Comparison of ENCODE assay signal across 9 cellular contexts in the genomic region with DNA sequence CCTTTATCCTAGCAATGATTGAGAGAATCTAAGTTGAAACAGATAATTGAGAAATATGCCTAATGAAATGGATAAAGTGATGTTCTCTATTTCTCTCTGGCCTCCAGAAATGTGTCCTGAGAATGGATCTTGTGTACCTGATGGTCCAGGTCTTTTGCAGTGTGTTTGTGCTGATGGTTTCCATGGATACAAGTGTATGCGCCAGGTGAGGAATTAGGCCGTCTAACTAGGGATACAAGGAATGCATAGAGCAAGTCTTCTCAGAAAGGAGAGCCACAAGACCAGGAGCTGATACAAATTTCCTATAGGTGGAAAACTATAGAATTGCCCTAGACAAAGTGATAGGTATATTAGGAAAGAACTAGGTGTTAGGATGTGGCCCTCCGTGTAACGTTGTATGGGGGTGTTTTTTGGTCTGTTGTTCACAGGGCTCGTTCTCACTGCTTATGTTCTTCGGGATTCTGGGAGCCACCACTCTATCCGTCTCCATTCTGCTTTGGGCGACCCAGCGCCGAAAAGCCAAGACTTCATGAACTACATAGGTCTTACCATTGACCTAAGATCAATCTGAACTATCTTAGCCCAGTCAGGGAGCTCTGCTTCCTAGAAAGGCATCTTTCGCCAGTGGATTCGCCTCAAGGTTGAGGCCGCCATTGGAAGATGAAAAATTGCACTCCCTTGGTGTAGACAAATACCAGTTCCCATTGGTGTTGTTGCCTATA. TPM values are rescaled to one million over a fixed set of nuclear protein-coding genes. Genes with fewer than 3 reads are reported as not detected.
DNase-seq lines count a peak whose midpoint lies in the region; ATAC-seq and TF ChIP-seq lines count a peak whose summit lies in the region.
"Had no signal": no experiment of that assay in that cellular context is flagged by ENCODE, and none has a peak within 500 bp of the region (broad histone marks: within the 10 kb centered on the region; RNA-seq: fewer than 3 reads in every experiment).

No MANE protein-coding gene starts in this region.

- in situ Hi-C loops in transverse colon (cut with MboI; ENCODE audit: low pct_ligation_motif_present in 1 of 4, low pct_unique_long_range_greater_than_20kb in 1 of 4, low sequenced_read_pairs in 3 of 4): loop anchor here in 1 of 4 donors (25.0 kb wide), 1 partner anchor 104 kb away; the partner anchor contains the start of genes ABHD1 and CGREF1

- H3K9me3 ChIP-seq in adrenal gland (replicated peaks in 1 of 3): no peaks in the 10 kb centered on the region
- H3K9me3 ChIP-seq in transverse colon: no peaks in the 10 kb centered on the region

- H3K27ac ChIP-seq in adrenal gland (peak overlapping the region in 2 of 5 donors; percentile 29 to 54), transverse colon (peak overlapping the region; percentile 70 to 81 (median 78))

- intact Hi-C loops in adrenal gland (cut with DNase I) (no loop called here), lower leg skin (cut with DNase I; ENCODE audit: low total_unique reads) (no loop called here), transverse colon (cut with DNase I; ENCODE audit: low total_unique reads) (loop anchor here (10.0 kb wide), 1 partner anchor 82 kb away; the partner anchor contains the start of genes PREB and PRR30)

- TF ChIP-seq CTCF in adrenal gland (IDR thresholded peaks at IDR 0.05): no peak
- no peak for TF ChIP-seq CTCF in lower leg skin (IDR thresholded peaks at IDR 0.05)
- no peak for TF ChIP-seq CTCF in transverse colon (IDR thresholded peaks at IDR 0.05)

- no peaks in the 10 kb centered on the region for H3K27me3 Mint-ChIP-seq in activated T-cell treated with anti-CD3 and anti-CD28 coated beads, Interleukin-2, amount 50 U/mL, for 4 hours (ENCODE audit: low read depth)

- H3K36me3 Mint-ChIP-seq in activated T-cell treated with anti-CD3 and anti-CD28 coated beads, Interleukin-2, amount 50 U/mL, for 4 hours (ENCODE audit: insufficient read depth): peaks cover 33% of the 10 kb centered on the region

- no peaks in the 10 kb centered on the region for H3K9me3 Mint-ChIP-seq in activated T-cell treated with anti-CD3 and anti-CD28 coated beads, Interleukin-2, amount 50 U/mL, for 4 hours

- TF ChIP-seq EP300 in transverse colon (IDR thresholded peaks at IDR 0.05; ENCODE audit: low read depth): no peak

- peaks cover 0 to 6% of the 10 kb centered on the region in 2 donors for H3K36me3 ChIP-seq in adrenal gland (replicated peaks in 1 of 2)
- no peaks in the 10 kb centered on the region for H3K36me3 ChIP-seq in transverse colon

- DNase-seq in activated T-cell treated with anti-CD3 and anti-CD28 coated beads, Interleukin-2, amount 50 U/mL, for 4 hours: no peak
- DNase-seq in activated T-cell treated with anti-CD3 and anti-CD28 coated beads, Interleukin-2, amount 50 U/mL, for 48 hours: no peak
- peak in 1 of 7 donors; percentile 13 for DNase-seq in adrenal gland
- no peak for DNase-seq in lower leg skin (ENCODE audit: low spot score in 2 of 2)
- DNase-seq in transverse colon: no peak
- no peak for DNase-seq in NCI-H226

- WGBS in adrenal gland, 4 donors: 75 to 82% (median 77%) methylated on average over 13 of the region's 13 CpGs
- WGBS in lower leg skin, 2 donors: 78 to 83% methylated on average over 13 of the region's 13 CpGs
- 84 to 86% methylated on average over 12 to 13 of the region's 13 CpGs for WGBS in transverse colon (ENCODE audit: low coverage in 1 of 2), 2 donors

- H3K27me3 ChIP-seq in adrenal gland (no peaks in the 10 kb centered on the region), transverse colon (no peaks in the 10 kb centered on the region)

- no peak for ATAC-seq in activated T-cell treated with anti-CD3 and anti-CD28 coated beads, Interleukin-2, amount 50 U/mL, for 4 hours
- ATAC-seq in GM18519 (IDR thresholded peaks at IDR 0.05; ENCODE audit: low FRiP score, unreplicated experiment): no peak
- no peak for ATAC-seq in esophagus mucosa

- H3K4me1 ChIP-seq in adrenal gland (replicated peaks in 1 of 2) (peaks cover 10 to 19% of the 10 kb centered on the region in 2 donors), transverse colon (peaks cover 15 to 27% (median 18%) of the 10 kb centered on the region in 4 donors)

- H3K4me1 Mint-ChIP-seq in activated T-cell treated with anti-CD3 and anti-CD28 coated beads, Interleukin-2, amount 50 U/mL, for 4 hours (ENCODE audit: low read depth): peaks cover 35% of the 10 kb centered on the region

- H3K4me3 ChIP-seq in adrenal gland (peak overlapping the region in 3 of 4 donors; percentile 25 to 76 (median 55)), lower leg skin (ENCODE audit: low read depth, poor library complexity, severe bottlenecking) (peak overlapping the region; percentile 61), transverse colon (peak overlapping the region; percentile 29 to 63 (median 56))

- TF ChIP-seq POLR2A in adrenal gland (IDR thresholded peaks at IDR 0.05) (no peak), lower leg skin (IDR thresholded peaks at IDR 0.05) (no peak), transverse colon (IDR thresholded peaks at IDR 0.05) (no peak)

- peak overlapping the region; percentile 98 for H3K4me3 Mint-ChIP-seq in activated T-cell treated with anti-CD3 and anti-CD28 coated beads, Interleukin-2, amount 50 U/mL, for 4 hours

RNA-seq across cellular contexts. Expression of gene CAD, which starts 0.6 kb away (rescaled TPM):
- total RNA-seq in activated T-cell treated with anti-CD3 and anti-CD28 coated beads, Interleukin-2, amount 50 U/mL, for 4 hours: 100 to 1,000 TPM; 162 to 201 (median 185) TPM
- total RNA-seq in adrenal gland: 10 to 100 TPM; 14.1 to 70.5 (median 20.2) TPM
- polyA plus RNA-seq in adrenal gland: 10 to 100 TPM in 2 of 3 donors, 1 to 10 TPM in 1; 8.9 to 25.8 (median 13.9) TPM
- total RNA-seq in lower leg skin: 10 to 100 TPM in 3 of 4 donors, 1 to 10 TPM in 1; 9.0 to 28.8 (median 17.4) TPM
- total RNA-seq in transverse colon: 10 to 100 TPM; 11.9 to 25.9 (median 16.6) TPM
- 26.7 TPM for total RNA-seq in esophagus mucosa

RNA-seq across cellular contexts. Expression of gene SLC5A6, which starts 4.5 kb away (rescaled TPM):
- 100 to 1,000 TPM; 128 to 143 (median 141) TPM for total RNA-seq in activated T-cell treated with anti-CD3 and anti-CD28 coated beads, Interleukin-2, amount 50 U/mL, for 4 hours
- total RNA-seq in adrenal gland (10 to 100 TPM; 13.5 to 22.9 (median 17.9) TPM), lower leg skin (10 to 100 TPM; 11.6 to 24.6 (median 17.0) TPM), transverse colon (10 to 100 TPM; 22.8 to 58.3 (median 41.0) TPM), esophagus mucosa (15.6 TPM)
- 10 to 100 TPM; 17.8 to 30.1 (median 18.1) TPM for polyA plus RNA-seq in adrenal gland

RNA-seq across cellular contexts. Expression of gene ATRAID, which starts 4.7 kb away (rescaled TPM):
- total RNA-seq in activated T-cell treated with anti-CD3 and anti-CD28 coated beads, Interleukin-2, amount 50 U/mL, for 4 hours: 10 to 100 TPM; 84.1 to 91.7 (median 85.1) TPM
- total RNA-seq in adrenal gland: 100 to 1,000 TPM; 124 to 292 (median 155) TPM
- 100 to 1,000 TPM; 139 to 228 (median 190) TPM for polyA plus RNA-seq in adrenal gland
- 100 to 1,000 TPM; 107 to 121 (median 114) TPM for total RNA-seq in lower leg skin
- 100 to 1,000 TPM in 2 of 4 donors, 10 to 100 TPM in 2; 64.7 to 179 (median 121) TPM for total RNA-seq in transverse colon
- total RNA-seq in esophagus mucosa: 75.0 TPM

RNA-seq across cellular contexts. Expression of gene SLC30A3, which starts 46.3 kb away (rescaled TPM):
- total RNA-seq in activated T-cell treated with anti-CD3 and anti-CD28 coated beads, Interleukin-2, amount 50 U/mL, for 4 hours: under 1 TPM; 0.15 to 0.43 (median 0.18) TPM
- total RNA-seq in adrenal gland (1 to 10 TPM; 1.4 to 5.6 (median 3.1) TPM), lower leg skin (under 1 TPM in 1 of 4 donors, not detected in 3; 0.15 TPM), transverse colon (under 1 TPM in 1 of 4 donors, not detected in 3; 0.60 TPM), esophagus mucosa (not detected)
- polyA plus RNA-seq in adrenal gland: 1 to 10 TPM in 2 of 3 donors, under 1 TPM in 1; 0.27 to 1.5 (median 1.3) TPM

RNA-seq across cellular contexts. Expression of gene DNAJC5G, which starts 58.7 kb away (rescaled TPM):
- not detected for total RNA-seq in activated T-cell treated with anti-CD3 and anti-CD28 coated beads, Interleukin-2, amount 50 U/mL, for 4 hours
- 1 to 10 TPM in 3 of 8 donors, under 1 TPM in 3, not detected in 2; 0.14 to 2.0 (median 0.99) TPM for total RNA-seq in adrenal gland
- polyA plus RNA-seq in adrenal gland: 1 to 10 TPM in 1 of 3 donors, under 1 TPM in 1, not detected in 1; 0.88 to 2.9 TPM
- total RNA-seq in lower leg skin: not detected
- not detected for total RNA-seq in transverse colon
- not detected for total RNA-seq in esophagus mucosa
- total RNA-seq: renal cortical epithelial cell had no signal
